Comparison of ENCODE assay signal across 1 cellular context in the genomic region with DNA sequence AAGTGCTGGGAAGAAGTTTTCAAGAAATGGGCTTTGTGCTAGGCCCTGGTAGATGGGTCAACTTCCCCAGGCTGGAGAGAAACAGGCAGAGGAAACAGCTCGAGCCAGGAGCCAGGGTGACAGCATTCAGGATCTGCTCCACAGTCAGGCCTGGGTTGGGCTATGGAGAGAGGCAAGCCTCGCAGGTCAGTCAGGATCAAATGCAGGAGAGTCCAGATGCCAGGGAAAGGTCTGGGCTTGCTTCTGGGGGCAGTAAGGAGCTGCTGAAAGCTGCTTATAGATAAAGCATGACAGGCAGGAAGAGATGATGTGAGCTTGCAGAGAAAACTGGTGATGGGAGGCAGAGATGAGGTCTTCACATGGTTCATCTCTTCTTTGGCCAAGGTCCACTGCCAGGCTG.
TF ChIP-seq lines count a peak whose summit lies in the region.

No MANE protein-coding gene starts in this region.

TF ChIP-seq in IMR-90, 13 proteins besides CTCF, POLR2A, EP300 and RAD21:
- no peak for TF ChIP-seq MAZ (IDR thresholded peaks at IDR 0.05; ENCODE audit: borderline replicate concordance, low read depth, low read length)
- TF ChIP-seq, protein P1, sequence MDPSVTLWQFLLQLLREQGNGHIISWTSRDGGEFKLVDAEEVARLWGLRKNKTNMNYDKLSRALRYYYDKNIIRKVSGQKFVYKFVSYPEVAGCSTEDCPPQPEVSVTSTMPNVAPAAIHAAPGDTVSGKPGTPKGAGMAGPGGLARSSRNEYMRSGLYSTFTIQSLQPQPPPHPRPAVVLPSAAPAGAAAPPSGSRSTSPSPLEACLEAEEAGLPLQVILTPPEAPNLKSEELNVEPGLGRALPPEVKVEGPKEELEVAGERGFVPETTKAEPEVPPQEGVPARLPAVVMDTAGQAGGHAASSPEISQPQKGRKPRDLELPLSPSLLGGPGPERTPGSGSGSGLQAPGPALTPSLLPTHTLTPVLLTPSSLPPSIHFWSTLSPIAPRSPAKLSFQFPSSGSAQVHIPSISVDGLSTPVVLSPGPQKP (IDR thresholded peaks at IDR 0.05; ENCODE audit: borderline replicate concordance, low read depth, low read length): no peak
- no peak for TF ChIP-seq CEBPB (IDR thresholded peaks at IDR 0.05; ENCODE audit: low read depth, low read length)
- TF ChIP-seq NFE2L2 (IDR thresholded peaks at IDR 0.05; ENCODE audit: low read depth, low read length): no peak
- TF ChIP-seq RCOR1 (IDR thresholded peaks at IDR 0.05; ENCODE audit: insufficient replicate concordance, low read length): no peak
- no peak for TF ChIP-seq MAFK (IDR thresholded peaks at IDR 0.05; ENCODE audit: low read depth, low read length)
- no peak for TF ChIP-seq BHLHE40 (IDR thresholded peaks at IDR 0.05; ENCODE audit: low read depth, low read length)
- TF ChIP-seq FOS (IDR thresholded peaks at IDR 0.05; ENCODE audit: low read depth, low read length): no peak
- no peak for TF ChIP-seq CHD1 (IDR thresholded peaks at IDR 0.05; ENCODE audit: low read depth, low read length)
- TF ChIP-seq, protein P2, sequence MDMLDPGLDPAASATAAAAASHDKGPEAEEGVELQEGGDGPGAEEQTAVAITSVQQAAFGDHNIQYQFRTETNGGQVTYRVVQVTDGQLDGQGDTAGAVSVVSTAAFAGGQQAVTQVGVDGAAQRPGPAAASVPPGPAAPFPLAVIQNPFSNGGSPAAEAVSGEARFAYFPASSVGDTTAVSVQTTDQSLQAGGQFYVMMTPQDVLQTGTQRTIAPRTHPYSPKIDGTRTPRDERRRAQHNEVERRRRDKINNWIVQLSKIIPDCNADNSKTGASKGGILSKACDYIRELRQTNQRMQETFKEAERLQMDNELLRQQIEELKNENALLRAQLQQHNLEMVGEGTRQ (IDR thresholded peaks at IDR 0.05; ENCODE audit: low read depth, low read length): no peak
- TF ChIP-seq MXI1 (IDR thresholded peaks at IDR 0.05; ENCODE audit: borderline replicate concordance, low read depth, low read length): no peak
- TF ChIP-seq SMC3 (IDR thresholded peaks at IDR 0.05; ENCODE audit: low read depth, low read length): no peak
- no peak for TF ChIP-seq RFX5 (IDR thresholded peaks at IDR 0.05; ENCODE audit: low read depth, low read length)
